In genomic region chr9:105678781-105679180, GRCh38 we compare ENCODE assay signal across 35 cellular contexts. TPM values are rescaled to one million over a fixed set of nuclear protein-coding genes. Genes with fewer than 3 reads are reported as not detected.
"Had no signal": no experiment of that assay in that cellular context is flagged by ENCODE, and none has a peak within 500 bp of the region (broad histone marks: within the 10 kb centered on the region; RNA-seq: fewer than 3 reads in every experiment).

No MANE protein-coding gene starts in this region.

- H3K4me3 Mint-ChIP-seq: activated B cell treated with CpG ODN at 0.5 μM for 24 hours; activated CD8-positive, alpha-beta T cell treated with anti-CD3 and anti-CD28 coated beads for 36 hours; activated naive CD8-positive, alpha-beta T cell; activated T-cell treated with anti-CD3 and anti-CD28 coated beads, Interleukin-2, amount 50 U/mL, for 4 hours; activated T-helper 17 cell treated with anti-CD3 and anti-CD28 coated beads, Interleukin-2, amount 50 U/mL, for 72 hours; central memory CD8-positive, alpha-beta T cell; dendritic cell treated with granulocyte-macrophage colony-stimulating factor and Interleukin-4, amounts not matched to agents 40 ng/mL and 50 ng/mL, for 4 days had no signal

- H3K27me3 Mint-ChIP-seq: activated B cell treated with CpG ODN at 0.5 μM for 24 hours; activated CD8-positive, alpha-beta T cell treated with anti-CD3 and anti-CD28 coated beads for 36 hours; activated naive CD8-positive, alpha-beta T cell; dendritic cell treated with granulocyte-macrophage colony-stimulating factor and Interleukin-4, amounts not matched to agents 40 ng/mL and 50 ng/mL, for 4 days had no signal

- H3K4me1 ChIP-seq: esophagus muscularis mucosa, foreskin keratinocyte, heart left ventricle had no signal

- H3K36me3 ChIP-seq: brain microvascular endothelial cell, esophagus muscularis mucosa, gastrocnemius medialis, heart left ventricle, WERI-Rb-1 had no signal

- H3K27ac Mint-ChIP-seq: activated B cell treated with CpG ODN at 0.5 μM for 24 hours; activated CD8-positive, alpha-beta T cell treated with anti-CD3 and anti-CD28 coated beads for 36 hours; activated naive CD8-positive, alpha-beta T cell; activated T-helper 17 cell treated with anti-CD3 and anti-CD28 coated beads, Interleukin-2, amount 50 U/mL, for 72 hours; dendritic cell treated with granulocyte-macrophage colony-stimulating factor and Interleukin-4, amounts not matched to agents 40 ng/mL and 50 ng/mL, for 4 days had no signal

- FAIRE-seq: astrocyte, bronchial epithelial cell had no signal

- H3K4me3 ChIP-seq: coronary artery, dorsolateral prefrontal cortex, esophagus muscularis mucosa, gastrocnemius medialis, heart left ventricle had no signal

- H3K4me1 Mint-ChIP-seq: activated T-helper 17 cell treated with anti-CD3 and anti-CD28 coated beads, Interleukin-2, amount 50 U/mL, for 72 hours; central memory CD8-positive, alpha-beta T cell had no signal

- H3K27ac ChIP-seq: brain microvascular endothelial cell, coronary artery, dorsolateral prefrontal cortex, esophagus muscularis mucosa, foreskin keratinocyte, heart left ventricle, WERI-Rb-1 had no signal

- DNase-seq: activated B cell treated with CpG ODN at 0.5 μM for 24 hours; activated CD4-positive, alpha-beta T cell treated with anti-CD3 and anti-CD28 coated beads for 48 hours; activated CD4-positive, alpha-beta T cell treated with anti-CD3 and anti-CD28 coated beads, Interleukin-2, amount 50 U/mL, for 1 hour; activated CD4-positive, alpha-beta T cell treated with anti-CD3 and anti-CD28 coated beads, Interleukin-2, amount 50 U/mL, for 48 hours; activated CD8-positive, alpha-beta memory T cell treated with anti-CD3 and anti-CD28 coated beads for 24 hours; activated CD8-positive, alpha-beta T cell treated with anti-CD3 and anti-CD28 coated beads for 36 hours; activated effector memory CD4-positive, alpha-beta T cell treated with Interleukin-2 at 50 U/mL for 16 hours; activated gamma-delta T cell treated with Interleukin-2 at 50 U/mL for 16 hours; activated naive CD4-positive, alpha-beta T cell treated with anti-CD3 and anti-CD28 coated beads, Interleukin-2, amount 50 U/mL, for 16 hours; activated naive CD4-positive, alpha-beta T cell treated with Interleukin-2 at 50 U/mL for 16 hours; activated T-cell treated with anti-CD3 and anti-CD28 coated beads, Interleukin-2, amount 50 U/mL, for 4 hours; amniotic stem cell; anterior cingulate cortex; brain microvascular endothelial cell; dorsolateral prefrontal cortex; effector memory CD4-positive, alpha-beta T cell; erythroblast; foreskin keratinocyte; gastrocnemius medialis; glutamatergic neuron; heart left ventricle; T-helper 2 cell; WERI-Rb-1 had no signal

- H3K9me3 ChIP-seq: esophagus muscularis mucosa, gastrocnemius medialis, heart left ventricle had no signal

- ATAC-seq: activated CD4-positive, CD25-positive, alpha-beta regulatory T cell treated with anti-CD3 and anti-CD28 coated beads, Interleukin-2, amount 50 U/mL, for 24 hours; activated CD8-positive, alpha-beta T cell treated with anti-CD3 and anti-CD28 coated beads for 36 hours; activated T-cell treated with anti-CD3 and anti-CD28 coated beads, Interleukin-2, amount 50 U/mL, for 4 hours; activated T-helper 17 cell treated with anti-CD3 and anti-CD28 coated beads, Interleukin-2, amount 50 U/mL, for 72 hours; foreskin keratinocyte; gastrocnemius medialis; heart left ventricle had no signal

- H3K36me3 Mint-ChIP-seq: activated naive CD8-positive, alpha-beta T cell had no signal

- H3K9me3 Mint-ChIP-seq: activated B cell treated with CpG ODN at 0.5 μM for 24 hours; activated CD8-positive, alpha-beta T cell treated with anti-CD3 and anti-CD28 coated beads for 36 hours; activated T-cell treated with anti-CD3 and anti-CD28 coated beads, Interleukin-2, amount 50 U/mL, for 4 hours; activated T-helper 17 cell treated with anti-CD3 and anti-CD28 coated beads, Interleukin-2, amount 50 U/mL, for 72 hours; central memory CD8-positive, alpha-beta T cell; dendritic cell treated with granulocyte-macrophage colony-stimulating factor and Interleukin-4, amounts not matched to agents 40 ng/mL and 50 ng/mL, for 4 days had no signal

- H3K27me3 ChIP-seq: brain microvascular endothelial cell, esophagus muscularis mucosa, gastrocnemius medialis, heart left ventricle had no signal

RNA-seq across cellular contexts. Expression of gene TAL2, which starts 16.5 kb away (rescaled TPM):
- total RNA-seq: activated CD8-positive, alpha-beta T cell treated with anti-CD3 and anti-CD28 coated beads for 36 hours; activated T-helper 17 cell treated with anti-CD3 and anti-CD28 coated beads, Interleukin-2, amount 50 U/mL, for 72 hours; astrocyte; bronchial epithelial cell; cardiac septum; esophagus muscularis mucosa; foreskin keratinocyte; gastrocnemius medialis; heart left ventricle; T-helper 1 cell treated with Interleukin-12 subunit alpha and Interleukin-12 subunit beta and Interleukin-4 antibody, amounts not matched to agents 30 ng/mL and 1 ng/mL, for 36 hours had no signal
- polyA plus RNA-seq: adipose tissue, foreskin keratinocyte had no signal
